8 cellular contexts compared by ENCODE assay signal in the genomic region with DNA sequence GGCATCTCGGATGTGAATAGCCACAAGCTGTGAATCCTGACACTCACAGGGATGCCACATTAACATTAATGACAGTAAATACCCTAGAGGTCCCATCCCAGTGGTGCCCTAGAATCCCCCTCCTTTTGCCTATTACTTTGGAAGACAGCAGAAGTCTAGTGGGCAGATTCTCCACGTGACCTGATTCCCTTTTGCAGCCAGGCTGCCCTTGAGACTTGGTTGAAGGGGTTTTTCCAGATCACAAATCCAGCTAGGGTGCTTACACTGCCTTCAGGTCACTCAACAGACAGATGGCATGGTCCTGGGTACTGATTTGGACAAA. TPM values are rescaled to one million over a fixed set of nuclear protein-coding genes. Genes with fewer than 3 reads are reported as not detected.
A peak's percentile ranks its signal among the peaks of the same experiment; 100 is the strongest.
DNase-seq lines count a peak whose midpoint lies in the region; ATAC-seq, FAIRE-seq and TF ChIP-seq lines count a peak whose summit lies in the region.

No MANE protein-coding gene starts in this region.

- H3K9ac ChIP-seq in SK-N-MC (ENCODE audit: insufficient read length), result no peak overlapping the region

- WGBS in esophagus, 2 donors, result 70 to 72% methylated on average over 2 of the region's 2 CpGs
- WGBS in psoas muscle, 3 donors, result 46 to 52% (median 48%) methylated on average over 2 of the region's 2 CpGs
- 70 to 84% (median 71%) methylated on average over 2 of the region's 2 CpGs for WGBS in small intestine, 3 donors

- FAIRE-seq in small intestine (lab: Jason Lieb, UNC), result no peak

- no peak for TF ChIP-seq POLR2A in GM18505 (IDR thresholded peaks at IDR 0.05; ENCODE audit: borderline replicate concordance, extremely low read depth, insufficient read depth, insufficient read length)

- H3K4me3 ChIP-seq in SK-N-MC, result peak overlapping the region; percentile 27; the same call in 1 of the 2 replicates
- no peak overlapping the region for H3K4me3 ChIP-seq in esophagus (ENCODE audit: low read depth in 1 of 2, low read length in 2 of 2)
- no peak overlapping the region for H3K4me3 ChIP-seq in psoas muscle
- H3K4me3 ChIP-seq in small intestine (ENCODE audit: low read depth in 1 of 2, low read length in 2 of 2), result no peak overlapping the region

- DNase-seq in ELF-1 (ENCODE audit: low read depth, low spot score), result peak; percentile 70
- no peak for DNase-seq in SK-N-MC (ENCODE audit: low read depth, low spot score)
- DNase-seq in psoas muscle, result no peak
- no peak for DNase-seq in small intestine
- no peak for DNase-seq in NCI-H2029 (lab: John Stamatoyannopoulos, UW)
- DNase-seq in DMS53 (lab: John Stamatoyannopoulos, UW), result no peak

- H3K27ac ChIP-seq in SK-N-MC (no peak overlapping the region), esophagus (ENCODE audit: low read depth in 2 of 2, low read length in 1 of 2) (peak overlapping the region; percentile 82 to 92), psoas muscle (peak overlapping the region; percentile 97), small intestine (ENCODE audit: low read depth in 1 of 2, low read length in 1 of 2) (peak overlapping the region in 1 of 2 donors; percentile 96)

- no peaks in the 10 kb centered on the region for H3K27me3 ChIP-seq in esophagus (ENCODE audit: control insufficient read depth in 1 of 2, insufficient read depth in 2 of 2, low read length in 2 of 2)
- no peaks in the 10 kb centered on the region for H3K27me3 ChIP-seq in psoas muscle (ENCODE audit: insufficient read depth in 3 of 3, low read length in 2 of 3)
- no peaks in the 10 kb centered on the region for H3K27me3 ChIP-seq in small intestine (ENCODE audit: control insufficient read depth in 2 of 2, insufficient read depth in 2 of 2, low read length in 2 of 2)

- no peak for ATAC-seq in psoas muscle
- no peak for ATAC-seq in GM18505 (IDR thresholded peaks at IDR 0.05; ENCODE audit: unreplicated experiment)

- H3K36me3 ChIP-seq in SK-N-MC (ENCODE audit: insufficient read depth, low read length) (no peaks in the 10 kb centered on the region), esophagus (ENCODE audit: control insufficient read depth in 2 of 2, insufficient read depth in 2 of 2, low read length in 1 of 2) (peaks cover 0 to 3% of the 10 kb centered on the region in 2 donors), psoas muscle (ENCODE audit: insufficient read depth in 1 of 2, low read depth in 1 of 2) (no peaks in the 10 kb centered on the region), small intestine (ENCODE audit: control insufficient read depth in 2 of 2, insufficient read depth in 2 of 2, low read length in 2 of 2) (no peaks in the 10 kb centered on the region)

- H3K4me1 ChIP-seq in esophagus (ENCODE audit: control insufficient read depth in 2 of 2, insufficient read depth in 2 of 2, low read length in 1 of 2) (peaks cover 23 to 38% of the 10 kb centered on the region in 2 donors), psoas muscle (peaks cover 89% of the 10 kb centered on the region), small intestine (ENCODE audit: control insufficient read depth in 2 of 2, insufficient read depth in 1 of 2, low read depth in 1 of 2, low read length in 1 of 2) (peaks cover 0 to 33% of the 10 kb centered on the region in 2 donors)

- intact Hi-C loops in psoas muscle (cut with DNase I), result no loop called here

- H3K9me3 ChIP-seq in SK-N-MC (ENCODE audit: low read depth, low read length), result no peaks in the 10 kb centered on the region
- no peaks in the 10 kb centered on the region for H3K9me3 ChIP-seq in esophagus (ENCODE audit: control insufficient read depth in 2 of 2, insufficient read depth in 1 of 2, low read depth in 1 of 2, low read length in 1 of 2)
- H3K9me3 ChIP-seq in psoas muscle, result no peaks in the 10 kb centered on the region
- H3K9me3 ChIP-seq in small intestine (ENCODE audit: control insufficient read depth, low read depth), result no peaks in the 10 kb centered on the region

- no peak for TF ChIP-seq CTCF in psoas muscle (IDR thresholded peaks at IDR 0.05)

RNA-seq across cellular contexts. Expression of a gene that starts 8.7 kb away (rescaled TPM):
- 10 to 100 TPM; 20.9 to 35.6 TPM for polyA plus RNA-seq in esophagus
- 10 to 100 TPM; 21.4 to 27.8 (median 23.5) TPM for total RNA-seq in psoas muscle
- polyA plus RNA-seq in psoas muscle, result 10 to 100 TPM; 11.0 to 25.2 (median 13.6) TPM
- polyA plus RNA-seq in small intestine, result 10 to 100 TPM in 1 of 3 donors, 1 to 10 TPM in 2; 2.2 to 30.3 (median 6.2) TPM

RNA-seq across cellular contexts. Expression of a gene that starts 38.0 kb away (rescaled TPM):
- polyA plus RNA-seq in esophagus, result 10 to 100 TPM; 17.7 to 20.6 TPM
- total RNA-seq in psoas muscle, result 10 to 100 TPM; 21.8 to 28.7 (median 27.3) TPM
- 10 to 100 TPM; 12.7 to 23.5 (median 19.6) TPM for polyA plus RNA-seq in psoas muscle
- 10 to 100 TPM in 1 of 3 donors, 1 to 10 TPM in 2; 5.1 to 12.1 (median 5.4) TPM for polyA plus RNA-seq in small intestine

RNA-seq across cellular contexts. Expression of a gene that starts 52.4 kb away (rescaled TPM):
- polyA plus RNA-seq in esophagus (10 to 100 TPM; 23.2 to 75.2 TPM), psoas muscle (10 to 100 TPM; 11.7 to 29.9 (median 15.0) TPM), small intestine (10 to 100 TPM in 1 of 3 donors, 1 to 10 TPM in 2; 2.5 to 19.8 (median 2.7) TPM)
- 10 to 100 TPM in 2 of 4 donors, 1 to 10 TPM in 2; 5.1 to 28.8 (median 11.7) TPM for total RNA-seq in psoas muscle
